ENCODE assay signal across 21 cellular contexts in the genomic region with DNA sequence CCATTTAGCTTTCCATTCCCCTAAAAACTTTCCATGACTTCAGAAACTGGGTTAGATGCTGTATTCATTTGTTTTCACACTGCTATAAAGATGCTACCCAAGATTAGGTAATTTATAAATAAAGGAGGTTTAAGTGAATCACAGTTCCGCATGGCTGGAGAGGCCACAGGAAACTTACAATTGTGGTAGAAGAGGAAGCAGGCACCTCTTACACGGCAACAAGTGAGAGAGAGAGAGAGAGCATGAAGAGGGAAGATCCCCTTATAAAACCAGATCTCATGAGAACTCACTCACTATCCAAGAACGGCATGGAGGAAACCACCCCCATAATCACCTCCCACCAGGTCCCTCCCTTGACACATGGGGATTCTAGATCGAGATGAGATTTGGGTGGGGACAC.
A peak's percentile ranks its signal among the peaks of the same experiment; 100 is the strongest.
DNase-seq lines count a peak whose midpoint lies in the region; ATAC-seq and TF ChIP-seq lines count a peak whose summit lies in the region.
"Had no signal": no experiment of that assay in that cellular context is flagged by ENCODE, and none has a peak within 500 bp of the region (broad histone marks: within the 10 kb centered on the region; RNA-seq: fewer than 3 reads in every experiment).

No MANE protein-coding gene starts in this region.

- no peaks in the 10 kb centered on the region for H3K27me3 ChIP-seq in SJCRH30
- H3K27me3 ChIP-seq: BE2C had no signal

- no peak for TF ChIP-seq CTCF in HEK293 (tag by site-specific recombination; IDR thresholded peaks at IDR 0.05)
- no peak for TF ChIP-seq CTCF in GM20000 (IDR thresholded peaks at IDR 0.05; ENCODE audit: extremely low read depth, missing control alignments)

- H3K4me1 ChIP-seq in HEK293 (ENCODE audit: control insufficient read depth, insufficient read depth, low read length) (no peaks in the 10 kb centered on the region), SJCRH30 (no peaks in the 10 kb centered on the region)
- H3K4me1 ChIP-seq: BE2C had no signal

- H3K4me3 ChIP-seq in HEK293 (ENCODE audit: low read depth, low read length), result no peak overlapping the region
- no peak overlapping the region for H3K4me3 ChIP-seq in SJCRH30
- H3K4me3 ChIP-seq: smooth muscle cell had no signal

- H3K27ac ChIP-seq in HEK293 (ENCODE audit: extremely low read depth, low read depth, low read length) (no peak overlapping the region), SJCRH30 (no peak overlapping the region)

- DNase-seq in renal cortical epithelial cell (ENCODE audit: low read depth) (peak; percentile 33), SJCRH30 (no peak), kidney glomerular epithelial cell (lab: John Stamatoyannopoulos, UW) (no peak), GM20000 (ENCODE audit: low spot score) (no peak)
- DNase-seq: activated CD4-positive, alpha-beta memory T cell treated with anti-CD3 and anti-CD28 coated beads, Interleukin-2, amount 10 ng/mL, durations not matched to agents 7 days and 5 days; activated naive CD4-positive, alpha-beta T cell treated with anti-CD3 and anti-CD28 coated beads, Interleukin-2, amount 10 ng/mL, durations not matched to agents 7 days and 5 days; activated T-cell treated with anti-CD3 and anti-CD28 coated beads, Interleukin-2, amount 50 U/mL, for 1 hour; BE2C; H9; midbrain; NCI-H1436 treated with DMSO at 0.1 percent for 48 hours; NCI-H2171 treated with DMSO at 0.1 percent for 48 hours; NCI-H69; stimulated activated CD4-positive, alpha-beta T cell treated with anti-CD3 and anti-CD28 coated beads, Interleukin-4, amount 100 ng/mL, for 24 hours had no signal

- ATAC-seq in GM18868 (IDR thresholded peaks at IDR 0.05; ENCODE audit: unreplicated experiment) (peak; percentile 61), HG03565 (IDR thresholded peaks at IDR 0.05; ENCODE audit: unreplicated experiment) (peak; percentile 56), GM19324 (IDR thresholded peaks at IDR 0.05; ENCODE audit: low FRiP score, unreplicated experiment) (no peak)
- ATAC-seq: left lobe of liver, WTC11 had no signal

- H3K9me3 ChIP-seq in HEK293 (ENCODE audit: control insufficient read depth, insufficient read depth, low read depth, low read length) (no peaks in the 10 kb centered on the region), SJCRH30 (replicated peaks) (peaks cover 3% of the 10 kb centered on the region; the same call in 1 of the 2 replicates)
- H3K9me3 ChIP-seq: BE2C had no signal

- POLR2A ChIA-PET in HEK293 (lab: Yijun Ruan, JAX), result no interaction called here

- CTCF ChIA-PET in HEK293 (lab: Yijun Ruan, JAX), result no interaction called here

- no peaks in the 10 kb centered on the region for H3K36me3 ChIP-seq in HEK293 (ENCODE audit: control insufficient read depth in 2 of 2, insufficient read depth in 1 of 2, low read length in 2 of 2)
- H3K36me3 ChIP-seq in SJCRH30, result no peaks in the 10 kb centered on the region
- H3K36me3 ChIP-seq: BE2C had no signal

TF ChIP-seq in HEK293, 187 proteins besides CTCF, POLR2A, EP300 and RAD21:
- TF ChIP-seq ZNF558 (tag by site-specific recombination; IDR thresholded peaks at IDR 0.05) (no peak), ZNF548 (tag by site-specific recombination; IDR thresholded peaks at IDR 0.05) (no peak), SCRT2 (tag by site-specific recombination; IDR thresholded peaks at IDR 0.05) (peak; percentile 30; the same call in 1 of the 2 replicates), ZNF133 (tag by site-specific recombination; IDR thresholded peaks at IDR 0.05) (no peak)
